ENCODE assay signal across 35 cellular contexts in the genomic region with DNA sequence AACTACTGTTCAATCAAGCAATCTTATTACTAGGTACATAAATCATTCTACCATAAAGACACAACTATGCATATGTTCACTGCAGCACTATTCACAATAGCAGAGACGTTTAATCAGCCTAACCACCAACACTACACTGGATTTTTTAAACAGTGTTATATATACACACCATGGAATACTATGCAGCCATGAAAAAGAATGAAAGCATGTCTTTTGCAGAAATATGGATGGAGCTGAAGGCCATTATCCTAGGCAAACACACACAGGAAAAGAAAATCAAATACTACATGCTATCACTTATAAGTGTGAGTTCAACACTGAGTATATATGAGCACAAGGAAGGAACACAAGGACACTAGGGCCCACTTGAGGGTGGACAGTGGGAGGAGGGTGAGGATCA.
"Had no signal": no experiment of that assay in that cellular context is flagged by ENCODE, and none has a peak within 500 bp of the region (broad histone marks: within the 10 kb centered on the region; RNA-seq: fewer than 3 reads in every experiment).

No MANE protein-coding gene starts in this region.

- H3K27me3 ChIP-seq: MG63 had no signal

- DNase-seq: Karpas-422, Kasumi-1, MG63, MM.1S, MV-4-11, NCI-H1048, NCI-H1092, NCI-H1092 treated with DMSO at 0.1 percent for 48 hours, NCI-H1105, NCI-H1105 treated with DMSO at 0.1 percent for 48 hours, NCI-H1417, NCI-H1417 treated with DMSO at 0.1 percent for 48 hours, NCI-H1436, NCI-H1436 treated with DMSO at 0.1 percent for 48 hours, NCI-H146, NCI-H1694, NCI-H1694 treated with DMSO at 0.1 percent for 48 hours, NCI-H187, NCI-H187 treated with DMSO at 0.1 percent for 48 hours, NCI-H1930, NCI-H2029, NCI-H2029 treated with DMSO at 0.1 percent for 48 hours, NCI-H2081, NCI-H2081 treated with DMSO at 0.1 percent for 48 hours, NCI-H2107, NCI-H2171, NCI-H2171 treated with DMSO at 0.1 percent for 48 hours, NCI-H2227 treated with DMSO at 0.1 percent for 48 hours, NCI-H226, NCI-H345, NCI-H446, NCI-H446 treated with DMSO at 0.1 percent for 48 hours, NCI-H510A, NCI-H510A treated with DMSO at 0.1 percent for 48 hours, NCI-H524 had no signal

- H3K4me3 ChIP-seq: MG63 had no signal

- H3K36me3 ChIP-seq: MG63 had no signal
